ENCODE assay signal across 1 cellular context in the genomic region with DNA sequence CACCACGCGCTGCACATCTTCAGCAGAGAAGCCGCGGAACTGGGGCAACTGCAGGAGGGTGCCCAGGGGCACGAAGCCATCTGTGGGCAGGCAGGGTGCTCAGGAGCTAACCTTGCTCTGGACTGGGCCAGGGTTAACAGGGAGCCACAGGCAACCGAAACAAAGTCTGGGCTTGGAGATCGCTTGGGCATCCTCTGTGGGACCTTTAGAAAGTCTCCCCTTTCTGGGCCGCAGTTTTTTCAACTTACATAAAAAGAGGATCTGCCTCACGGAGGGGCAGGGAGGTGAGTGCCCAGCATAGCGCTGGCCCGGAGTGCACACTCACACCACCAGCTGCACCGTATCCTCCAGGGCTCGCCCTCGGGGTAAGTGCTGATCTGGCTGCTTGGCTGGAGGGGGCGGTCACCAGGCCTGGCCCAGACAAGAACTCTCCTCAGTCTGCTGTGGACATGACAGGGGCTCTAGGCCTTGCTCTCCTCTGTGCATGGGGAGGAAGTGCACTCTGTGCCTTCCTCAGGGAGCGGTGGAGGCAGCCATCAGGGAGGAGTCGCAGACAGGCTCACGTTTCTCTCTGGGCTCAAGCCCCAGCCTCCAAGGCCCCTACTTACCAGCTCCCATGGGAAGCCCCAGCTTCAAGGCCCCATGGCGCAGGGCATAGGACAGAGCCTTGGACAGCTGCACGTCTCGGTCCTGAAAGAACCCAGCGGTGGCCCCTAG.
TF ChIP-seq lines count a peak whose summit lies in the region.

No MANE protein-coding gene starts in this region.

TF ChIP-seq in GM12878, 131 proteins besides CTCF, POLR2A, EP300 and RAD21:
- TF ChIP-seq MTA3 (IDR thresholded peaks at IDR 0.05; ENCODE audit: borderline replicate concordance, low read length), result peak; percentile 3; the same call in 1 of the 2 replicates
- no peak for TF ChIP-seq CHD2 (IDR thresholded peaks at IDR 0.05; ENCODE audit: borderline replicate concordance, low read depth, low read length)
- peak; percentile 33; the same call in 1 of the 2 replicates for TF ChIP-seq SPI1 (IDR thresholded peaks at IDR 0.05; ENCODE audit: borderline replicate concordance, insufficient read depth, low read depth, low read length)
TF ChIP-seq in GM12878: peak in this region for 2.
